Comparison of ENCODE assay signal across 9 cellular contexts in the genomic region with DNA sequence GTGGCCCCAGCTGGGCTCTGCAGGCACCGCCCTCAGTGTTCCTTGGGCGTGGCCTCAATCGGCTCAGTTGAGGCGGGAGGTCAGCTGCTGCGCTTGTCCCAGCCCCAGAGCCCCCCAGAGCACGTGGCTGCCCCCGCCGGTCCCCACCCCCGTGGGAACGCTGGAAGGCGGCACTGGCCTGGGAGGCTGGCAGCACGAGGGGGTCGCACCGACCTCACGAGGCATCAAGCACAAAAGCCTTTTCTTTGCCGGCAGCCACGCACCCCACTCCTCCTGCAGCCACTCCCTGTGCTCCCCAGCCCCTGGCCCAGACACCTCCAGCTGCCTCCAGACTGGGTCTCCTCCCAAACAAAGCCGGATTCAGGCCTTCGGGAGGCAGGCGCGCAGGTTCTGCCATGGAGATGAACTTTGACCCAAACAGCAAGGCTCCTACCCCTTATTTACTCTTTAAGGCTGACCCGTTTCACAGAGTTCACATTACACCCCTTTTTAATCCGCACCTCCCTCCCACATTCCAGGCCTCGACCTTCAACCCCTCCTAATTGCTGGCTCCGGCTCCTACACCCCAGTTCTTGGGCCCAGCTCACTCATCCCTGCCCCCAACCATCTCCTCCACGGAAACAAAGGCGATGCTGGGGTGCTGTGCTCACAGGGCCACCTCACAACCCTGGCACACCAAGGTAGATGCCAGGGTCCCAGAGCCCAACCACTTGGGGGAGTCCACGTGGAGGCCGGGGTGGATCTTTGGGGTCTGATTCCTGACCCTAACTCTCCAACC.
DNase-seq lines count a peak whose midpoint lies in the region; ATAC-seq and TF ChIP-seq lines count a peak whose summit lies in the region.
"Had no signal": no experiment of that assay in that cellular context is flagged by ENCODE, and none has a peak within 500 bp of the region (broad histone marks: within the 10 kb centered on the region; RNA-seq: fewer than 3 reads in every experiment).

No MANE protein-coding gene starts in this region.

- CTCF ChIA-PET in CD8-positive, alpha-beta T cell (lab: Charles Lee) = interaction anchor here (1.6 kb wide), 1 partner anchor 36 kb away, joined by 4 read pairs; no protein-coding TSS in a partner anchor

- no peaks in the 10 kb centered on the region for H3K9me2 ChIP-seq in MM.1S (replicated peaks; ENCODE audit: insufficient read depth, low read length)

- H3K27ac Mint-ChIP-seq in nephron progenitor cell = peak overlapping the region; percentile 96
- no peak overlapping the region for H3K27ac Mint-ChIP-seq in CD8-positive, alpha-beta T cell
- H3K27ac Mint-ChIP-seq: activated T-helper 17 cell treated with anti-CD3 and anti-CD28 coated beads, Interleukin-2, amount 50 U/mL, for 72 hours had no signal

- H3K9me3 ChIP-seq in upper lobe of right lung (no peaks in the 10 kb centered on the region), MM.1S (replicated peaks; ENCODE audit: insufficient read depth, low read length) (no peaks in the 10 kb centered on the region)
- H3K9me3 ChIP-seq in CD8-positive, alpha-beta T cell (ENCODE audit: low read length) = no peaks in the 10 kb centered on the region

- peaks cover 89% of the 10 kb centered on the region for H3K4me1 Mint-ChIP-seq in nephron progenitor cell
- peaks cover 44% of the 10 kb centered on the region for H3K4me1 Mint-ChIP-seq in CD8-positive, alpha-beta T cell (ENCODE audit: low read depth)

- no peak overlapping the region for H2AFZ ChIP-seq in MM.1S (ENCODE audit: low read length)

- H3K27me3 ChIP-seq in upper lobe of right lung = no peaks in the 10 kb centered on the region
- H3K27me3 ChIP-seq in CD8-positive, alpha-beta T cell (ENCODE audit: insufficient read depth, low read length) = no peaks in the 10 kb centered on the region
- H3K27me3 ChIP-seq in MM.1S (replicated peaks; ENCODE audit: insufficient read depth, low read length) = no peaks in the 10 kb centered on the region

- peak; percentile 15 for DNase-seq in Right ventricle myocardium inferior (ENCODE audit: missing footprints)
- DNase-seq in left ventricle myocardium superior = no peak
- no peak for DNase-seq in fibroblast of mammary gland (ENCODE audit: low read depth)
- DNase-seq in nephron progenitor cell = no peak
- DNase-seq in upper lobe of right lung = peak; percentile 57
- no peak for DNase-seq in mucosa of gallbladder (ENCODE audit: low spot score)
- no peak for DNase-seq in CD8-positive, alpha-beta T cell
- no peak for DNase-seq in MM.1S

- peaks cover 11% of the 10 kb centered on the region for H3K36me3 Mint-ChIP-seq in nephron progenitor cell (ENCODE audit: low read depth)
- H3K36me3 Mint-ChIP-seq in CD8-positive, alpha-beta T cell = peaks cover 32% of the 10 kb centered on the region

- H3K4me2 ChIP-seq in MM.1S (ENCODE audit: low read depth, low read length) = no peak overlapping the region

- H3K4me1 ChIP-seq in upper lobe of right lung = peaks cover 65% of the 10 kb centered on the region
- peaks cover 32% of the 10 kb centered on the region for H3K4me1 ChIP-seq in CD8-positive, alpha-beta T cell (ENCODE audit: insufficient read depth, low read length)
- H3K4me1 ChIP-seq in MM.1S (ENCODE audit: low read length) = no peaks in the 10 kb centered on the region

- ATAC-seq in Right ventricle myocardium inferior (no peak), left ventricle myocardium superior (no peak), upper lobe of right lung (no peak)
- ATAC-seq in CD8-positive, alpha-beta T cell = no peak
- ATAC-seq: activated T-helper 17 cell treated with anti-CD3 and anti-CD28 coated beads, Interleukin-2, amount 50 U/mL, for 72 hours had no signal

- intact Hi-C loops in Right ventricle myocardium inferior (cut with DNase I) (no loop called here), left ventricle myocardium superior (cut with micrococcal nuclease) (no loop called here), upper lobe of right lung (cut with DNase I) (no loop called here)
- intact Hi-C loops in CD8-positive, alpha-beta T cell (cut with DNase I, micrococcal nuclease) = no loop called here

- no peaks in the 10 kb centered on the region for H4K20me1 ChIP-seq in MM.1S (ENCODE audit: insufficient read depth, low read length)

- no peak for TF ChIP-seq CTCF in fibroblast of mammary gland (conservative IDR thresholded peaks at IDR 0.05; ENCODE audit: control insufficient read depth, insufficient read depth, low read depth, low read length)
- no peak for TF ChIP-seq CTCF in nephron progenitor cell (IDR thresholded peaks at IDR 0.05)
- no peak for TF ChIP-seq CTCF in upper lobe of right lung (IDR thresholded peaks at IDR 0.05)
- no peak for TF ChIP-seq CTCF in CD8-positive, alpha-beta T cell (IDR thresholded peaks at IDR 0.05)
- TF ChIP-seq CTCF in MM.1S (IDR thresholded peaks at IDR 0.05; ENCODE audit: low read length) = no peak

- H3K36me3 ChIP-seq in upper lobe of right lung (no peaks in the 10 kb centered on the region), MM.1S (replicated peaks; ENCODE audit: insufficient read depth, low read length) (no peaks in the 10 kb centered on the region)
- H3K36me3 ChIP-seq in CD8-positive, alpha-beta T cell (ENCODE audit: insufficient read depth, low read length) = peaks cover 26% of the 10 kb centered on the region

- peak overlapping the region; percentile 74 for H3K4me3 Mint-ChIP-seq in nephron progenitor cell
- H3K4me3 Mint-ChIP-seq in CD8-positive, alpha-beta T cell = no peak overlapping the region
- H3K4me3 Mint-ChIP-seq: activated T-helper 17 cell treated with anti-CD3 and anti-CD28 coated beads, Interleukin-2, amount 50 U/mL, for 72 hours had no signal

- H3F3A ChIP-seq in MM.1S (ENCODE audit: insufficient read depth, low read length) = no peaks in the 10 kb centered on the region

- H3K9ac ChIP-seq in MM.1S (ENCODE audit: low read length) = no peak overlapping the region

- peak overlapping the region; percentile 51 for H3K4me3 ChIP-seq in fibroblast of mammary gland (ENCODE audit: control insufficient read depth, low read depth, low read length)
- no peak overlapping the region for H3K4me3 ChIP-seq in upper lobe of right lung
- no peak overlapping the region for H3K4me3 ChIP-seq in CD8-positive, alpha-beta T cell (ENCODE audit: low read depth, low read length)
- no peak overlapping the region for H3K4me3 ChIP-seq in MM.1S (ENCODE audit: low read length)

- peak overlapping the region; percentile 78 for H3K27ac ChIP-seq in upper lobe of right lung
- no peak overlapping the region for H3K27ac ChIP-seq in CD8-positive, alpha-beta T cell (ENCODE audit: low read depth, low read length)
- no peak overlapping the region for H3K27ac ChIP-seq in MM.1S (ENCODE audit: low read length)

- no peaks in the 10 kb centered on the region for H3K79me2 ChIP-seq in MM.1S (ENCODE audit: low read length)

- POLR2A ChIA-PET in CD8-positive, alpha-beta T cell (lab: Charles Lee) = interaction anchor here (1.1 kb wide), 1 partner anchor 8 kb away, joined by 3 read pairs; no protein-coding TSS in a partner anchor

- no peaks in the 10 kb centered on the region for H3K27me3 Mint-ChIP-seq in nephron progenitor cell (ENCODE audit: low read depth, poor library complexity)
- no peaks in the 10 kb centered on the region for H3K27me3 Mint-ChIP-seq in CD8-positive, alpha-beta T cell (ENCODE audit: low read depth)
- H3K27me3 Mint-ChIP-seq: activated T-helper 17 cell treated with anti-CD3 and anti-CD28 coated beads, Interleukin-2, amount 50 U/mL, for 72 hours had no signal

- H3K9me3 Mint-ChIP-seq in nephron progenitor cell = no peaks in the 10 kb centered on the region
- no peaks in the 10 kb centered on the region for H3K9me3 Mint-ChIP-seq in CD8-positive, alpha-beta T cell
- H3K9me3 Mint-ChIP-seq: activated T-helper 17 cell treated with anti-CD3 and anti-CD28 coated beads, Interleukin-2, amount 50 U/mL, for 72 hours had no signal

Comparison
In these comparisons a context has a peak if more than half of its experiments do, and no peak if none do; other contexts are left out.
1. DNase-seq: peak in Right ventricle myocardium inferior (single experiment) and upper lobe of right lung (single experiment); none in left ventricle myocardium superior (single experiment), fibroblast of mammary gland (single experiment), nephron progenitor cell (single experiment), mucosa of gallbladder (single experiment), CD8-positive, alpha-beta T cell (0 of 7) and MM.1S (single experiment).